In the genomic region with DNA sequence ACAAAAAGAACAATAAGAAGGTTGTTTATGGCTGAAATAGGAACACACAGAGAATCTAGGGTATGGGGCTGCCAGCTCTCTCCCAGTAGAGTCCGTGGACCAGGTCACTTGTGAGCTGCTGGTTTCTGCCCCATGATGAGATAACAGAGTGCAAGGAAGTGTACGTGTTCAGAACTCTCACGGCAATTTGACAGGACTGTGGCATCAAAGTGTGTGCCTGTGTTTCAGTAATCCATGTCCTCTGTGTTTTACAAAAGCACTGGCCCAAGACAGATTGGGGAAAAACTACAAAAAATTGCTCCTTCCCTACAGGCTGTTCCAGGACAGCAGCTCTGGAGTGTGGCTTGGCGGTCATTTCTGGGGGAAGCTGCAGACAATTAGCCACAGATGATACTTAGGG, we compare ENCODE assay signal across 15 cellular contexts.
DNase-seq lines count a peak whose midpoint lies in the region; ATAC-seq and TF ChIP-seq lines count a peak whose summit lies in the region.
"Had no signal": no experiment of that assay in that cellular context is flagged by ENCODE, and none has a peak within 500 bp of the region (broad histone marks: within the 10 kb centered on the region; RNA-seq: fewer than 3 reads in every experiment).

No MANE protein-coding gene starts in this region.

- no peaks in the 10 kb centered on the region for H3K36me3 ChIP-seq in lung (ENCODE audit: control insufficient read depth in 2 of 2, insufficient read depth in 2 of 2, low read length in 2 of 2)
- H3K36me3 ChIP-seq in thymus (ENCODE audit: control insufficient read depth, insufficient read depth): no peaks in the 10 kb centered on the region
- H3K36me3 ChIP-seq: heart right ventricle, right lobe of liver had no signal

- no peak for TF ChIP-seq CTCF in lung (IDR thresholded peaks at IDR 0.05; ENCODE audit: control extremely low read depth, extremely low read depth)

- ATAC-seq in activated T-helper 17 cell treated with anti-CD3 and anti-CD28 coated beads, Interleukin-2, amount 50 U/mL, for 72 hours (replicated peaks): no peak
- no peak for ATAC-seq in lung (ENCODE audit: insufficient read depth, low FRiP score)
- ATAC-seq: GM23338, heart right ventricle had no signal

- intact Hi-C loops in posterior vena cava (cut with DNase I): no loop called here

- no peaks in the 10 kb centered on the region for H3K9me3 ChIP-seq in lung (ENCODE audit: control insufficient read depth in 2 of 2, insufficient read depth in 1 of 2, low read length in 1 of 2)
- H3K9me3 ChIP-seq in thymus (ENCODE audit: control insufficient read depth): no peaks in the 10 kb centered on the region
- H3K9me3 ChIP-seq: right lobe of liver had no signal

- H3K36me3 Mint-ChIP-seq in activated T-helper 17 cell treated with anti-CD3 and anti-CD28 coated beads, Interleukin-2, amount 50 U/mL, for 72 hours (ENCODE audit: low read depth): no peaks in the 10 kb centered on the region

- H3K4me1 Mint-ChIP-seq in activated T-helper 17 cell treated with anti-CD3 and anti-CD28 coated beads, Interleukin-2, amount 50 U/mL, for 72 hours: peaks cover 16% of the 10 kb centered on the region
- H3K4me1 Mint-ChIP-seq: GM23338 had no signal

- no peaks in the 10 kb centered on the region for H3K9me3 Mint-ChIP-seq in activated T-helper 17 cell treated with anti-CD3 and anti-CD28 coated beads, Interleukin-2, amount 50 U/mL, for 72 hours
- H3K9me3 Mint-ChIP-seq: GM23338 had no signal

- H3K27me3 ChIP-seq in lung (ENCODE audit: control insufficient read depth, insufficient read depth): no peaks in the 10 kb centered on the region
- H3K27me3 ChIP-seq in thymus (ENCODE audit: control insufficient read depth, insufficient read depth): no peaks in the 10 kb centered on the region
- H3K27me3 ChIP-seq: heart right ventricle, right lobe of liver had no signal

- H3K27me3 Mint-ChIP-seq in activated T-helper 17 cell treated with anti-CD3 and anti-CD28 coated beads, Interleukin-2, amount 50 U/mL, for 72 hours: no peaks in the 10 kb centered on the region

- peak overlapping the region; percentile 94 for H3K27ac Mint-ChIP-seq in activated T-helper 17 cell treated with anti-CD3 and anti-CD28 coated beads, Interleukin-2, amount 50 U/mL, for 72 hours
- H3K27ac Mint-ChIP-seq: GM23338 had no signal

- peak overlapping the region; percentile 69 for H3K4me3 Mint-ChIP-seq in activated T-helper 17 cell treated with anti-CD3 and anti-CD28 coated beads, Interleukin-2, amount 50 U/mL, for 72 hours
- H3K4me3 Mint-ChIP-seq: GM23338, nephron progenitor cell had no signal

- H3K27ac ChIP-seq in lung (ENCODE audit: low read depth in 1 of 2, low read length in 1 of 2) (no peak overlapping the region), thymus (ENCODE audit: low read depth) (peak overlapping the region; percentile 86)
- H3K27ac ChIP-seq: right lobe of liver had no signal

- peak; percentile 59 for DNase-seq in activated CD8-positive, alpha-beta memory T cell treated with anti-CD3 and anti-CD28 coated beads for 24 hours
- DNase-seq in activated CD8-positive, alpha-beta memory T cell treated with anti-CD3 and anti-CD28 coated beads, Interleukin-2, amount 50 U/mL, for 4 hours: no peak
- DNase-seq in lung (ENCODE audit: low spot score) (peak; percentile 6), posterior vena cava (ENCODE audit: low spot score) (no peak), NCI-H2029 (lab: John Stamatoyannopoulos, UW) (no peak), NCI-H2081 (lab: John Stamatoyannopoulos, UW) (no peak)
- DNase-seq: heart right ventricle, NCI-H146, NCI-H748 treated with DMSO at 0.1 percent for 48 hours, nephron progenitor cell, RPMI8226 had no signal

- H3K4me3 ChIP-seq in lung (no peak overlapping the region), thymus (ENCODE audit: low read length) (no peak overlapping the region)
- H3K4me3 ChIP-seq: GM23338, heart right ventricle, right lobe of liver had no signal

- 80 to 82% methylated on average over 4 of the region's 4 CpGs for WGBS in lung, 2 donors
- 90% methylated on average over 4 of the region's 4 CpGs for WGBS in thymus

- no peaks in the 10 kb centered on the region for H3K4me1 ChIP-seq in lung (ENCODE audit: control insufficient read depth in 2 of 2, insufficient read depth in 2 of 2, low read length in 2 of 2)
- H3K4me1 ChIP-seq in thymus (ENCODE audit: control insufficient read depth, insufficient read depth, low read length): peaks cover 8% of the 10 kb centered on the region
- H3K4me1 ChIP-seq: right lobe of liver had no signal

Comparison
In these comparisons a context has a peak if more than half of its experiments do, and no peak if none do; other contexts are left out.
1. DNase-seq: peak in activated CD8-positive, alpha-beta memory T cell treated with anti-CD3 and anti-CD28 coated beads for 24 hours (single experiment) and lung (single experiment); none in activated CD8-positive, alpha-beta memory T cell treated with anti-CD3 and anti-CD28 coated beads, Interleukin-2, amount 50 U/mL, for 4 hours (single experiment), posterior vena cava (single experiment), NCI-H2029 (single experiment) and NCI-H2081 (0 of 2).